ENCODE assay signal across 11 cellular contexts in the genomic region with DNA sequence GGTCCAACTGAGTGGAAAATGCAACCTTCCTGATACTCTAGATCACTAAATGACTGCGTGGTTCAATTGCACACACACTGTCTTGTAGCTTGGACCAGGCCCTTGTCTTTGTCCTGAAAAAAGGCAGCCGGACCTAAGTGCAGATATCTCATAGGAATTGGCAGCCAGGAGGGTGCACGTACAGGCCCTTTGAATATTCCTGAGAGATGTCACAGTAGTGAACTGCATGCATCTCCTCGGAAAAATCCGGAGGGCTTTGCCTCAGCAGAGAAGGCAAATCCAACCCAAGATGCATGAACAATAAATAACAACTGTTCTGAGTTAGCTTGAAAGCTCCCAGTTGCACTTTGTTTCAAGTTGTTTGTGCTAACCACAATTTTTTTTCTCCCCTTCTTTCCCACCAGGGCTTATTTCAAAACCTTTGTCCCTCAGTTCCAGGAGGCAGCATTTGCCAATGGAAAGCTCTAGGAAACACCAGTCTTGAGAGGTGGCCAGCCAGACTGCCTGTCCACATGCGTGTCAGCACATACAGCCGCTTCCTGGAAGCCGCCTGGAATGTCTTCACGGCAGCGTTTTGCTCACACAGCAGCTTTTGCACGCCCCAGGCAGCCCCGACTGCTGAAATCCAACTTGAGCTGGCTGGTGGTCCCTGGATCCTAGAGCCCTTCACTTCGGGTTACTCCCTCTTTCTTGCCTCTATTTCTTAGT. TPM values are rescaled to one million over a fixed set of nuclear protein-coding genes. Genes with fewer than 3 reads are reported as not detected.
DNase-seq lines count a peak whose midpoint lies in the region; TF ChIP-seq lines count a peak whose summit lies in the region.
"Had no signal": no experiment of that assay in that cellular context is flagged by ENCODE, and none has a peak within 500 bp of the region (broad histone marks: within the 10 kb centered on the region; RNA-seq: fewer than 3 reads in every experiment).

No MANE protein-coding gene starts in this region.

- POLR2A ChIA-PET in OCI-LY7 (lab: Charles Lee), result interaction anchor here (0.6 kb wide), 1 partner anchor 597 kb away, joined by 3 read pairs; no protein-coding TSS in a partner anchor

- TF ChIP-seq CTCF in C4-2B (conservative IDR thresholded peaks at IDR 0.05) (no peak), adrenal gland (IDR thresholded peaks at IDR 0.05) (peak in 1 of 6 experiments; percentile 8), cardiac muscle cell (IDR thresholded peaks at IDR 0.05; ENCODE audit: low read depth, low read length) (no peak), OCI-LY7 (conservative IDR thresholded peaks at IDR 0.05; ENCODE audit: low read length) (no peak)

- H3K4me1 ChIP-seq in adrenal gland (replicated peaks in 1 of 2) (peaks cover 5 to 42% of the 10 kb centered on the region in 2 donors), cardiac muscle cell (ENCODE audit: low read depth) (peaks cover 3% of the 10 kb centered on the region), OCI-LY7 (ENCODE audit: insufficient read depth, low read length, poor library complexity, severe bottlenecking) (no peaks in the 10 kb centered on the region), HAP-1 (no peaks in the 10 kb centered on the region)

- H3K9me3 ChIP-seq in adrenal gland (replicated peaks in 1 of 3) (no peaks in the 10 kb centered on the region), cardiac muscle cell (ENCODE audit: low read depth) (no peaks in the 10 kb centered on the region), OCI-LY7 (ENCODE audit: low read length) (no peaks in the 10 kb centered on the region), HAP-1 (no peaks in the 10 kb centered on the region)

- no peaks in the 10 kb centered on the region for H3K79me2 ChIP-seq in OCI-LY7 (ENCODE audit: insufficient read depth, low read depth, low read length)

- no peaks in the 10 kb centered on the region for H3K27me3 ChIP-seq in adrenal gland
- H3K27me3 ChIP-seq in cardiac muscle cell, result no peaks in the 10 kb centered on the region
- no peaks in the 10 kb centered on the region for H3K27me3 ChIP-seq in HAP-1 (ENCODE audit: low read depth)

- 68 to 78% (median 72%) methylated on average over 13 of the region's 13 CpGs for WGBS in adrenal gland, 4 donors

- in situ Hi-C loops in HAP-1 (cut with MboI; ENCODE audit: low sequenced_read_pairs), result no loop called here

- no TSS peak for BruUV-seq in OCI-LY7 (replicated peaks; lab: Mats Ljungman, UMichigan)

- CTCF ChIA-PET in OCI-LY7 (lab: Charles Lee; ENCODE audit: unreplicated experiment), result no interaction called here

- DNase-seq in adrenal gland (peak in 6 of 7 donors; percentile 49 to 74 (median 59)), cardiac muscle cell (ENCODE audit: low read depth in 1 of 2, low spot score in 1 of 2) (peak; percentile 29 to 97), renal cortical epithelial cell (ENCODE audit: low read depth) (peak; percentile 92), OCI-LY7 (ENCODE audit: low spot score) (no peak), NCI-H510A (lab: John Stamatoyannopoulos, UW) (no peak), HAP-1 (ENCODE audit: low spot score in 2 of 2) (no peak), NCI-H2196 treated with DMSO at 0.1 percent for 48 hours (lab: John Stamatoyannopoulos, UW; ENCODE audit: unreplicated experiment) (no peak)
- DNase-seq: activated CD4-positive, CD25-positive, alpha-beta regulatory T cell; DMS53; NCI-H187 had no signal

- H3K27ac ChIP-seq in C4-2B, result peak overlapping the region; percentile 96
- peak overlapping the region in 2 of 5 donors; percentile 48 to 88 for H3K27ac ChIP-seq in adrenal gland
- H3K27ac ChIP-seq in cardiac muscle cell, result no peak overlapping the region
- no peak overlapping the region for H3K27ac ChIP-seq in OCI-LY7 (ENCODE audit: low read depth, low read length, poor library complexity, severe bottlenecking)

- intact Hi-C loops in adrenal gland (cut with DNase I) (no loop called here), OCI-LY7 (cut with micrococcal nuclease; ENCODE audit: unreplicated experiment) (no loop called here)

- H3K4me3 ChIP-seq in adrenal gland, result no peak overlapping the region
- H3K4me3 ChIP-seq in cardiac muscle cell, result no peak overlapping the region
- H3K4me3 ChIP-seq in OCI-LY7 (ENCODE audit: low read depth, low read length, poor library complexity, severe bottlenecking), result no peak overlapping the region
- no peak overlapping the region for H3K4me3 ChIP-seq in HAP-1

- H3K36me3 ChIP-seq in adrenal gland (replicated peaks in 1 of 2), result no peaks in the 10 kb centered on the region
- no peaks in the 10 kb centered on the region for H3K36me3 ChIP-seq in cardiac muscle cell
- H3K36me3 ChIP-seq in OCI-LY7 (ENCODE audit: insufficient read depth, low read length), result no peaks in the 10 kb centered on the region
- no peaks in the 10 kb centered on the region for H3K36me3 ChIP-seq in HAP-1 (replicated peaks)

- TF ChIP-seq POLR2A in adrenal gland (IDR thresholded peaks at IDR 0.05), result no peak

- H2AFZ ChIP-seq in OCI-LY7 (ENCODE audit: low read length), result no peak overlapping the region

- H3K9me2 ChIP-seq in OCI-LY7 (ENCODE audit: insufficient read depth, low read length), result no peaks in the 10 kb centered on the region

- H4K20me1 ChIP-seq in OCI-LY7 (ENCODE audit: insufficient read depth, low read length), result no peaks in the 10 kb centered on the region

- H3K4me2 ChIP-seq in OCI-LY7 (ENCODE audit: low read length), result no peak overlapping the region

RNA-seq across cellular contexts. Expression of a gene that starts 54.5 kb away (rescaled TPM):
- total RNA-seq in adrenal gland, result 100 to 1,000 TPM; 392 to 760 (median 431) TPM
- 100 to 1,000 TPM in 1 of 3 donors, 10 to 100 TPM in 2; 83.3 to 143 (median 92.8) TPM for polyA plus RNA-seq in adrenal gland
- 2.9 and 3.5 TPM in 2 replicates for total RNA-seq in cardiac muscle cell
- polyA plus RNA-seq in cardiac muscle cell, result 2.0 TPM in 2 replicates
- total RNA-seq in renal cortical epithelial cell, result 128 and 349 TPM in 2 replicates
- 0.03 and 0.35 TPM in 2 replicates for total RNA-seq in OCI-LY7 (2014; rRNA removed; shearing (Covaris generic))
- 0.39 and 1.0 TPM in 2 replicates for total RNA-seq in OCI-LY7 (2022)

Comparison
In these comparisons a context has a peak if more than half of its experiments do, and no peak if none do; other contexts are left out.
1. DNase-seq: peak in adrenal gland (6 of 7), cardiac muscle cell (2 of 2) and renal cortical epithelial cell (single experiment); none in OCI-LY7 (single experiment), NCI-H510A (single experiment), HAP-1 (0 of 2) and NCI-H2196 treated with DMSO at 0.1 percent for 48 hours (single experiment).
2. RNA of a gene that starts 54.5 kb away (total RNA-seq): 392 to 760 TPM in adrenal gland and 128 to 349 TPM in renal cortical epithelial cell; 2.9 to 3.5 TPM in cardiac muscle cell and 0.03 to 1.0 TPM in OCI-LY7; every median in the first group is over 10 times any median in the second.